33 cellular contexts compared by ENCODE assay signal in genomic region chr17:41457656-41458055, GRCh38. TPM values are rescaled to one million over a fixed set of nuclear protein-coding genes. Genes with fewer than 3 reads are reported as not detected.
"Had no signal": no experiment of that assay in that cellular context is flagged by ENCODE, and none has a peak within 500 bp of the region (broad histone marks: within the 10 kb centered on the region; RNA-seq: fewer than 3 reads in every experiment).

No MANE protein-coding gene starts in this region.

- H3K9me3 Mint-ChIP-seq: activated CD4-positive, alpha-beta memory T cell treated with anti-CD3 and anti-CD28 coated beads, Interleukin-2, amount 10 ng/mL, durations not matched to agents 7 days and 5 days; activated naive CD4-positive, alpha-beta T cell treated with anti-CD3 and anti-CD28 coated beads, Interleukin-2, amount 50 U/mL, for 72 hours had no signal

- H3K27me3 ChIP-seq: adrenal gland, brain microvascular endothelial cell had no signal

- DNase-seq: activated CD4-positive, alpha-beta memory T cell treated with anti-CD3 and anti-CD28 coated beads, Interleukin-2, amount 10 ng/mL, durations not matched to agents 7 days and 5 days; activated CD4-positive, alpha-beta T cell treated with anti-CD3 and anti-CD28 coated beads for 1 hour; activated CD4-positive, alpha-beta T cell treated with anti-CD3 and anti-CD28 coated beads for 48 hours; activated CD4-positive, CD25-positive, alpha-beta regulatory T cell; activated CD8-positive, alpha-beta memory T cell treated with anti-CD3 and anti-CD28 coated beads for 24 hours; activated CD8-positive, alpha-beta memory T cell treated with anti-CD3 and anti-CD28 coated beads, Interleukin-2, amount 10 ng/mL, durations not matched to agents 7 days and 5 days; activated CD8-positive, alpha-beta memory T cell treated with anti-CD3 and anti-CD28 coated beads, Interleukin-2, amount 50 U/mL, for 48 hours; activated effector memory CD4-positive, alpha-beta T cell treated with anti-CD3 and anti-CD28 coated beads, Interleukin-2, amount 50 U/mL, for 16 hours; activated naive CD4-positive, alpha-beta T cell; activated T-cell treated with anti-CD3 and anti-CD28 coated beads, Interleukin-2, amount 50 U/mL, for 48 hours; adrenal gland; aorta; brain microvascular endothelial cell; central memory CD4-positive, alpha-beta T cell; NCI-H1105; NCI-H1436; NCI-H1694; NCI-H1930; NCI-H345; NCI-H510A; NCI-H526; NCI-H748 treated with DMSO at 0.1 percent for 48 hours; NK-92 treated with Interleukin-12 subunit alpha and Interleukin-12 subunit beta, amount 100 ng/mL, for 24 hours; Right ventricle myocardium superior; SW 1271; T1000; WERI-Rb-1 had no signal

- H3K4me1 ChIP-seq: adrenal gland had no signal

- H3K4me1 Mint-ChIP-seq: activated CD4-positive, alpha-beta memory T cell treated with anti-CD3 and anti-CD28 coated beads, Interleukin-2, amount 10 ng/mL, durations not matched to agents 7 days and 5 days; activated CD8-positive, alpha-beta memory T cell treated with anti-CD3 and anti-CD28 coated beads, Interleukin-2, amount 10 ng/mL, durations not matched to agents 7 days and 5 days had no signal

- H3K4me3 ChIP-seq: adrenal gland, K562 had no signal

- H3K4me3 Mint-ChIP-seq: activated CD4-positive, alpha-beta memory T cell treated with anti-CD3 and anti-CD28 coated beads, Interleukin-2, amount 10 ng/mL, durations not matched to agents 7 days and 5 days; activated CD8-positive, alpha-beta memory T cell treated with anti-CD3 and anti-CD28 coated beads, Interleukin-2, amount 10 ng/mL, durations not matched to agents 7 days and 5 days had no signal

- H3K27ac Mint-ChIP-seq: activated CD4-positive, alpha-beta memory T cell treated with anti-CD3 and anti-CD28 coated beads, Interleukin-2, amount 10 ng/mL, durations not matched to agents 7 days and 5 days; activated CD8-positive, alpha-beta memory T cell treated with anti-CD3 and anti-CD28 coated beads, Interleukin-2, amount 10 ng/mL, durations not matched to agents 7 days and 5 days; activated naive CD4-positive, alpha-beta T cell treated with anti-CD3 and anti-CD28 coated beads, Interleukin-2, amount 50 U/mL, for 72 hours had no signal

- H3K9me3 ChIP-seq: adrenal gland had no signal

- H3K36me3 ChIP-seq: adrenal gland, brain microvascular endothelial cell, WERI-Rb-1 had no signal

- H3K36me3 Mint-ChIP-seq: activated CD8-positive, alpha-beta memory T cell treated with anti-CD3 and anti-CD28 coated beads, Interleukin-2, amount 10 ng/mL, durations not matched to agents 7 days and 5 days; activated naive CD4-positive, alpha-beta T cell treated with anti-CD3 and anti-CD28 coated beads, Interleukin-2, amount 50 U/mL, for 72 hours had no signal

- H3K27ac ChIP-seq: adrenal gland, brain microvascular endothelial cell, WERI-Rb-1 had no signal

- H3K27me3 Mint-ChIP-seq: activated CD4-positive, alpha-beta memory T cell treated with anti-CD3 and anti-CD28 coated beads, Interleukin-2, amount 10 ng/mL, durations not matched to agents 7 days and 5 days had no signal

- ATAC-seq: activated CD8-positive, alpha-beta memory T cell treated with anti-CD3 and anti-CD28 coated beads, Interleukin-2, amount 10 ng/mL, durations not matched to agents 7 days and 5 days; activated naive CD4-positive, alpha-beta T cell treated with anti-CD3 and anti-CD28 coated beads, Interleukin-2, amount 50 U/mL, for 72 hours; K562 had no signal

RNA-seq across cellular contexts. Expression of gene KRT32, which starts 9.5 kb away (rescaled TPM):
- total RNA-seq: activated CD4-positive, alpha-beta memory T cell treated with anti-CD3 and anti-CD28 coated beads, Interleukin-2, amount 10 ng/mL, durations not matched to agents 7 days and 5 days; activated CD8-positive, alpha-beta memory T cell treated with anti-CD3 and anti-CD28 coated beads, Interleukin-2, amount 10 ng/mL, durations not matched to agents 7 days and 5 days; activated naive CD4-positive, alpha-beta T cell treated with anti-CD3 and anti-CD28 coated beads, Interleukin-2, amount 50 U/mL, for 72 hours; adrenal gland; aorta; K562; MCF 10A; OCI-LY7; Right ventricle myocardium superior; T-helper 1 cell treated with Interleukin-12 subunit alpha and Interleukin-12 subunit beta and Interleukin-4 antibody, amounts not matched to agents 30 ng/mL and 1 ng/mL, for 36 hours; T-helper 2 cell treated with Interferon-gamma antibody and Interleukin-4, amounts not matched to agents 100 ng/mL and 5 ng/mL, for 36 hours had no signal
- polyA plus RNA-seq: adrenal gland, aorta, K562 had no signal

RNA-seq across cellular contexts. Expression of gene KRT38, which starts 16.9 kb away (rescaled TPM):
- total RNA-seq: activated CD4-positive, alpha-beta memory T cell treated with anti-CD3 and anti-CD28 coated beads, Interleukin-2, amount 10 ng/mL, durations not matched to agents 7 days and 5 days; activated CD8-positive, alpha-beta memory T cell treated with anti-CD3 and anti-CD28 coated beads, Interleukin-2, amount 10 ng/mL, durations not matched to agents 7 days and 5 days; activated naive CD4-positive, alpha-beta T cell treated with anti-CD3 and anti-CD28 coated beads, Interleukin-2, amount 50 U/mL, for 72 hours; adrenal gland; aorta; K562; MCF 10A; OCI-LY7; Right ventricle myocardium superior; T-helper 1 cell treated with Interleukin-12 subunit alpha and Interleukin-12 subunit beta and Interleukin-4 antibody, amounts not matched to agents 30 ng/mL and 1 ng/mL, for 36 hours; T-helper 2 cell treated with Interferon-gamma antibody and Interleukin-4, amounts not matched to agents 100 ng/mL and 5 ng/mL, for 36 hours had no signal
- polyA plus RNA-seq: adrenal gland, aorta, K562 had no signal

RNA-seq across cellular contexts. Expression of gene KRT35, which starts 23.3 kb away (rescaled TPM):
- total RNA-seq: activated CD4-positive, alpha-beta memory T cell treated with anti-CD3 and anti-CD28 coated beads, Interleukin-2, amount 10 ng/mL, durations not matched to agents 7 days and 5 days; activated CD8-positive, alpha-beta memory T cell treated with anti-CD3 and anti-CD28 coated beads, Interleukin-2, amount 10 ng/mL, durations not matched to agents 7 days and 5 days; activated naive CD4-positive, alpha-beta T cell treated with anti-CD3 and anti-CD28 coated beads, Interleukin-2, amount 50 U/mL, for 72 hours; adrenal gland; aorta; K562; MCF 10A; OCI-LY7; Right ventricle myocardium superior; T-helper 1 cell treated with Interleukin-12 subunit alpha and Interleukin-12 subunit beta and Interleukin-4 antibody, amounts not matched to agents 30 ng/mL and 1 ng/mL, for 36 hours; T-helper 2 cell treated with Interferon-gamma antibody and Interleukin-4, amounts not matched to agents 100 ng/mL and 5 ng/mL, for 36 hours had no signal
- polyA plus RNA-seq: adrenal gland, aorta, K562 had no signal

RNA-seq across cellular contexts. Expression of gene KRT36, which starts 32.1 kb away (rescaled TPM):
- total RNA-seq: activated CD4-positive, alpha-beta memory T cell treated with anti-CD3 and anti-CD28 coated beads, Interleukin-2, amount 10 ng/mL, durations not matched to agents 7 days and 5 days; activated CD8-positive, alpha-beta memory T cell treated with anti-CD3 and anti-CD28 coated beads, Interleukin-2, amount 10 ng/mL, durations not matched to agents 7 days and 5 days; activated naive CD4-positive, alpha-beta T cell treated with anti-CD3 and anti-CD28 coated beads, Interleukin-2, amount 50 U/mL, for 72 hours; aorta; K562; MCF 10A; OCI-LY7; Right ventricle myocardium superior; T-helper 1 cell treated with Interleukin-12 subunit alpha and Interleukin-12 subunit beta and Interleukin-4 antibody, amounts not matched to agents 30 ng/mL and 1 ng/mL, for 36 hours; T-helper 2 cell treated with Interferon-gamma antibody and Interleukin-4, amounts not matched to agents 100 ng/mL and 5 ng/mL, for 36 hours had no signal
- polyA plus RNA-seq: adrenal gland had no signal

RNA-seq across cellular contexts. Expression of gene KRT37, which starts 33.3 kb away (rescaled TPM):
- total RNA-seq: activated CD4-positive, alpha-beta memory T cell treated with anti-CD3 and anti-CD28 coated beads, Interleukin-2, amount 10 ng/mL, durations not matched to agents 7 days and 5 days; activated CD8-positive, alpha-beta memory T cell treated with anti-CD3 and anti-CD28 coated beads, Interleukin-2, amount 10 ng/mL, durations not matched to agents 7 days and 5 days; activated naive CD4-positive, alpha-beta T cell treated with anti-CD3 and anti-CD28 coated beads, Interleukin-2, amount 50 U/mL, for 72 hours; adrenal gland; aorta; K562; MCF 10A; OCI-LY7; Right ventricle myocardium superior; T-helper 1 cell treated with Interleukin-12 subunit alpha and Interleukin-12 subunit beta and Interleukin-4 antibody, amounts not matched to agents 30 ng/mL and 1 ng/mL, for 36 hours; T-helper 2 cell treated with Interferon-gamma antibody and Interleukin-4, amounts not matched to agents 100 ng/mL and 5 ng/mL, for 36 hours had no signal
- polyA plus RNA-seq: adrenal gland, aorta, K562 had no signal
